ENCODE assay signal across 8 cellular contexts in genomic region chr1:245155186-245156040, GRCh38. TPM values are rescaled to one million over a fixed set of nuclear protein-coding genes. Genes with fewer than 3 reads are reported as not detected.
A peak's percentile ranks its signal among the peaks of the same experiment; 100 is the strongest.
DNase-seq lines count a peak whose midpoint lies in the region; ATAC-seq, FAIRE-seq and TF ChIP-seq lines count a peak whose summit lies in the region.

No MANE protein-coding gene starts in this region.

- no peaks in the 10 kb centered on the region for H3K36me3 Mint-ChIP-seq in activated CD8-positive, alpha-beta memory T cell treated with anti-CD3 and anti-CD28 coated beads, Interleukin-2, amount 10 ng/mL, durations not matched to agents 7 days and 5 days

- H3K9me3 ChIP-seq in heart left ventricle (peaks cover 0 to 5% (median 0%) of the 10 kb centered on the region in 12 donors), psoas muscle (no peaks in the 10 kb centered on the region)

- H3K9me3 Mint-ChIP-seq in activated CD8-positive, alpha-beta memory T cell treated with anti-CD3 and anti-CD28 coated beads, Interleukin-2, amount 10 ng/mL, durations not matched to agents 7 days and 5 days (ENCODE audit: low read depth), result peaks cover 2% of the 10 kb centered on the region

- FAIRE-seq in H54 (lab: Jason Lieb, UNC), result no peak

- no peak for TF ChIP-seq CTCF in heart left ventricle (IDR thresholded peaks at IDR 0.05)
- no peak for TF ChIP-seq CTCF in psoas muscle (IDR thresholded peaks at IDR 0.05)

- no peaks in the 10 kb centered on the region for H3K36me3 ChIP-seq in heart left ventricle
- no peaks in the 10 kb centered on the region for H3K36me3 ChIP-seq in psoas muscle (ENCODE audit: insufficient read depth in 1 of 2, low read depth in 1 of 2)

- WGBS in heart left ventricle, 4 donors, result 0 to 2% (median 1%) methylated on average over 30 to 59 of the region's 59 CpGs
- WGBS in psoas muscle, 3 donors, result 0 to 1% (median 0%) methylated on average over 55 to 59 of the region's 59 CpGs

- H3K4me3 ChIP-seq in heart left ventricle (peak overlapping the region; percentile 49 to 72 (median 61)), psoas muscle (peak overlapping the region; percentile 64)

- H3K27me3 Mint-ChIP-seq in activated CD8-positive, alpha-beta memory T cell treated with anti-CD3 and anti-CD28 coated beads, Interleukin-2, amount 10 ng/mL, durations not matched to agents 7 days and 5 days, result peaks cover 77% of the 10 kb centered on the region

- H3K27ac Mint-ChIP-seq in activated CD8-positive, alpha-beta memory T cell treated with anti-CD3 and anti-CD28 coated beads, Interleukin-2, amount 10 ng/mL, durations not matched to agents 7 days and 5 days, result no peak overlapping the region

- intact Hi-C loops in heart left ventricle (cut with DNase I) (loop anchor here (1.0 to 10.0 kb wide), 16 partner anchors 222 to 1539 kb away; no protein-coding TSS in a partner anchor), psoas muscle (cut with DNase I) (loop anchor here (2.0 to 10.0 kb wide), 2 partner anchors 1299 to 1337 kb away; no protein-coding TSS in a partner anchor)

- H3K4me1 Mint-ChIP-seq in activated CD8-positive, alpha-beta memory T cell treated with anti-CD3 and anti-CD28 coated beads, Interleukin-2, amount 10 ng/mL, durations not matched to agents 7 days and 5 days, result peaks cover 27% of the 10 kb centered on the region

- peaks cover 0 to 90% (median 25%) of the 10 kb centered on the region in 9 donors for H3K27me3 ChIP-seq in heart left ventricle
- H3K27me3 ChIP-seq in psoas muscle (ENCODE audit: insufficient read depth in 3 of 3, low read length in 2 of 3), result peaks cover 0 to 89% (median 22%) of the 10 kb centered on the region in 3 donors

- ATAC-seq in activated CD8-positive, alpha-beta memory T cell treated with anti-CD3 and anti-CD28 coated beads, Interleukin-2, amount 10 ng/mL, durations not matched to agents 7 days and 5 days, result no peak
- ATAC-seq in heart left ventricle (peak in 1 of 4 donors; percentile 4), psoas muscle (no peak), HG03469 (IDR thresholded peaks at IDR 0.05; ENCODE audit: unreplicated experiment) (no peak), GM18858 (IDR thresholded peaks at IDR 0.05; ENCODE audit: unreplicated experiment) (no peak)

- H3K4me1 ChIP-seq in heart left ventricle (peaks cover 3 to 43% (median 34%) of the 10 kb centered on the region in 12 donors), psoas muscle (peaks cover 29% of the 10 kb centered on the region)

- peak overlapping the region in 3 of 12 donors; percentile 37 to 72 (median 40) for H3K27ac ChIP-seq in heart left ventricle
- H3K27ac ChIP-seq in psoas muscle, result no peak overlapping the region

- TF ChIP-seq POLR2A in heart left ventricle (IDR thresholded peaks at IDR 0.05) (no peak), H54 (IDR thresholded peaks at IDR 0.05; ENCODE audit: low read depth, low read length) (no peak)

- H3K4me3 Mint-ChIP-seq in activated CD8-positive, alpha-beta memory T cell treated with anti-CD3 and anti-CD28 coated beads, Interleukin-2, amount 10 ng/mL, durations not matched to agents 7 days and 5 days, result peak overlapping the region; percentile 65

- peak; percentile 63 for DNase-seq in ELF-1 (ENCODE audit: low read depth, low spot score)
- peak; percentile 35 for DNase-seq in LoVo (ENCODE audit: low spot score)
- DNase-seq in activated CD8-positive, alpha-beta memory T cell treated with anti-CD3 and anti-CD28 coated beads, Interleukin-2, amount 10 ng/mL, durations not matched to agents 7 days and 5 days, result no peak
- no peak for DNase-seq in heart left ventricle
- no peak for DNase-seq in psoas muscle
- DNase-seq in H54 (ENCODE audit: insufficient read length, low spot score), result no peak

- CTCF ChIA-PET in activated CD8-positive, alpha-beta memory T cell treated with anti-CD3 and anti-CD28 coated beads, Interleukin-2, amount 10 ng/mL, durations not matched to agents 7 days and 5 days (lab: Charles Lee), result interaction anchor here (1.0 to 3.7 kb wide), 12 partner anchors 10 to 1343 kb away, joined by 3 to 20 read pairs (median 3); no protein-coding TSS in a partner anchor

RNA-seq across cellular contexts. Expression of gene KIF26B, which starts 0.6 kb away (rescaled TPM):
- under 1 TPM in 1 of 2 experiments, not detected in 1; 0.28 TPM for total RNA-seq in activated CD8-positive, alpha-beta memory T cell treated with anti-CD3 and anti-CD28 coated beads, Interleukin-2, amount 10 ng/mL, durations not matched to agents 7 days and 5 days
- total RNA-seq in heart left ventricle (1 to 10 TPM; 1.2 to 7.0 (median 2.3) TPM), psoas muscle (under 1 TPM; 0.06 to 0.32 (median 0.12) TPM)
- polyA plus RNA-seq in heart left ventricle (1 to 10 TPM; 1.3 to 3.9 TPM), psoas muscle (under 1 TPM; 0.01 to 0.05 (median 0.03) TPM)

Comparison
In these comparisons a context has a peak if more than half of its experiments do, and no peak if none do; other contexts are left out.
1. DNase-seq: peak in ELF-1 (single experiment) and LoVo (single experiment); none in activated CD8-positive, alpha-beta memory T cell treated with anti-CD3 and anti-CD28 coated beads, Interleukin-2, amount 10 ng/mL, durations not matched to agents 7 days and 5 days (single experiment), heart left ventricle (0 of 5), psoas muscle (0 of 2) and H54 (single experiment).